8 cellular contexts compared by ENCODE assay signal in the genomic region with DNA sequence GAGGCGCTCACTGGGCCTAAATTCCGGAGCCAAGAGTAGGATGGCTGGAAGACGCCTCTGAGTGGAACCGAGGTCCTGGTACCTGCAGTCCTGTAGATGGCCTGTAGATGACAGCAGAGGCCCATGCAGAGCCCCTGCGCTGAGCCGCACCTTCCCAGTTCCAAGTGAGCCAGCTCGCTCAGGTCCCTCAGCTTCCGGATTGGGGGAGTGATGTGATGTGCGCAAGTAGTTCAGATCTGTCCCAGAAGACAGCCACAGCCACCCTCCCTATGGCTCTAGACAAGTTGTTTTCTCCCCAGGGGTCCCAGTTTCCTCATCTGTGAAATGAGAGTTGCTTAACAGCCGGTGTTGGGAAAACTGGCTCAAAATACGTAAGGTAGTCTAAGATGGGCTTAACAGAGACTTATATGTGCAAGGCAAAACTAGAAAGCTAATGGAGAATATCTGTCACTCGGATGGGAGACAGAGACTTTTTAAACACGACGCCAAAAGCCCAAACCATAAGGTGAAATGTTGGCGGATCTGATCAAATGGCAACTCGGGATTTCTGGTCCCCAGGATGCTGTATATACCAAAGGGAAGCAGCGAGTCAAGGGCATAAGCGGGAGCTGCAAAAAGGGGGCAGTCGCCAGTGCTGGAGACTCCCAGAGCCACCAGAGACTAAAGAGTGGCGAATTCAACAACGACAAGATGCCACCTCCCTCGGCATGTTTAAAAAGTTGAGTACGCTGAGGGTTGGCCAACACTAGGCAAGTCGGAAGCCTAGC. TPM values are rescaled to one million over a fixed set of nuclear protein-coding genes. Genes with fewer than 3 reads are reported as not detected.
DNase-seq lines count a peak whose midpoint lies in the region; TF ChIP-seq lines count a peak whose summit lies in the region.

No MANE protein-coding gene starts in this region.

- in situ Hi-C loops in HAP-1 (cut with MboI; ENCODE audit: low sequenced_read_pairs): loop anchor here (5.0 kb wide), 1 partner anchor 756 kb away; no protein-coding TSS in a partner anchor

- H3K27me3 ChIP-seq in DOHH2 (ENCODE audit: control insufficient read depth, low read length) (peaks cover 32% of the 10 kb centered on the region), HAP-1 (ENCODE audit: low read depth) (no peaks in the 10 kb centered on the region), cardiac muscle cell (no peaks in the 10 kb centered on the region), ovary (no peaks in the 10 kb centered on the region)

- H3K4me2 ChIP-seq in DOHH2 (ENCODE audit: low read length): peak overlapping the region; percentile 99

- no peaks in the 10 kb centered on the region for H3K36me3 ChIP-seq in DOHH2 (ENCODE audit: control insufficient read depth, low read length)
- peaks cover 11% of the 10 kb centered on the region for H3K36me3 ChIP-seq in HAP-1 (replicated peaks)
- no peaks in the 10 kb centered on the region for H3K36me3 ChIP-seq in cardiac muscle cell
- H3K36me3 ChIP-seq in ovary: no peaks in the 10 kb centered on the region

- peaks cover 13% of the 10 kb centered on the region for H3F3A ChIP-seq in DOHH2 (ENCODE audit: control insufficient read depth, insufficient read depth)

- TF ChIP-seq CTCF in DOHH2 (IDR thresholded peaks at IDR 0.05; ENCODE audit: low read depth, low read length, poor library complexity, severe bottlenecking) (peak; percentile 95), cardiac muscle cell (IDR thresholded peaks at IDR 0.05; ENCODE audit: low read depth, low read length) (peak; percentile 100), ovary (IDR thresholded peaks at IDR 0.05) (peak; percentile 94 to 99 (median 95)), type B pancreatic cell (conservative IDR thresholded peaks at IDR 0.05) (peak; percentile 98)

- no peak for TF ChIP-seq EP300 in ovary (IDR thresholded peaks at IDR 0.05)

- H3K4me3 ChIP-seq in DOHH2 (ENCODE audit: low read length): peak overlapping the region; percentile 78
- H3K4me3 ChIP-seq in HAP-1: peak overlapping the region; percentile 90
- H3K4me3 ChIP-seq in cardiac muscle cell: peak overlapping the region; percentile 81
- peak overlapping the region; percentile 54 for H3K4me3 ChIP-seq in ovary

- intact Hi-C loops in ovary (cut with DNase I): loop anchor here in 3 of 4 donors (5.0 to 10.0 kb wide), 6 partner anchors 111 to 1329 kb away; partner anchors contain the start of genes MANF (in 2 of the 3), CACNA2D2 (in 1 of the 3), PARP3 (in 1 of the 3) and RBM15B (in 1 of the 3)

- peaks cover 6% of the 10 kb centered on the region for H3K36me3 Mint-ChIP-seq in type B pancreatic cell

- H3K27ac Mint-ChIP-seq in type B pancreatic cell: peak overlapping the region; percentile 92

- H3K9me3 Mint-ChIP-seq in type B pancreatic cell: no peaks in the 10 kb centered on the region

- H3K79me2 ChIP-seq in DOHH2 (ENCODE audit: control insufficient read depth, low read length): peaks cover 6% of the 10 kb centered on the region; the same call in 1 of the 2 replicates

- no peak for TF ChIP-seq POLR2A in ovary (IDR thresholded peaks at IDR 0.05)

- H3K4me3 Mint-ChIP-seq in type B pancreatic cell: peak overlapping the region; percentile 87

- H3K27me3 Mint-ChIP-seq in type B pancreatic cell: peaks cover 15% of the 10 kb centered on the region

- H3K4me1 ChIP-seq in DOHH2 (ENCODE audit: control insufficient read depth, low read length) (peaks cover 34% of the 10 kb centered on the region), HAP-1 (peaks cover 18% of the 10 kb centered on the region), cardiac muscle cell (ENCODE audit: low read depth) (peaks cover 15% of the 10 kb centered on the region), ovary (ENCODE audit: insufficient read depth) (peaks cover 11% of the 10 kb centered on the region)

- H4K20me1 ChIP-seq in DOHH2 (ENCODE audit: control insufficient read depth, insufficient read depth, low read depth, low read length): peaks cover 9% of the 10 kb centered on the region; the same call in 1 of the 2 replicates

- H3K27ac ChIP-seq in DOHH2 (ENCODE audit: low read depth, low read length) (no peak overlapping the region), cardiac muscle cell (no peak overlapping the region), ovary (peak overlapping the region; percentile 50 to 85)

- H3K9me3 ChIP-seq in DOHH2 (ENCODE audit: control insufficient read depth, insufficient read depth, low read length) (no peaks in the 10 kb centered on the region), HAP-1 (no peaks in the 10 kb centered on the region), cardiac muscle cell (ENCODE audit: low read depth) (no peaks in the 10 kb centered on the region), ovary (no peaks in the 10 kb centered on the region)

- H3K4me1 Mint-ChIP-seq in type B pancreatic cell (ENCODE audit: unreplicated experiment): peaks cover 36% of the 10 kb centered on the region

- no peaks in the 10 kb centered on the region for H3K9me2 ChIP-seq in DOHH2 (replicated peaks; ENCODE audit: control insufficient read depth, low read length)

- DNase-seq in HAP-1 (ENCODE audit: low spot score in 2 of 2) (peak; percentile 89 to 92), NCI-H1105 (lab: John Stamatoyannopoulos, UW) (peak; percentile 58), SW 1271 (lab: John Stamatoyannopoulos, UW) (peak; percentile 34 to 70), cardiac muscle cell (ENCODE audit: low read depth in 1 of 2, low spot score in 1 of 2) (peak; percentile 87 to 91), ovary (peak; percentile 79 to 89 (median 86)), type B pancreatic cell (ENCODE audit: extremely low spot score, unreplicated experiment) (peak; percentile 89)
- DNase-seq in activated naive CD8-positive, alpha-beta T cell treated with anti-CD3 and anti-CD28 coated beads, Interleukin-2, amount 50 U/mL, for 16 hours (ENCODE audit: low read depth, low spot score): peak; percentile 71

- 0 to 1% (median 0%) methylated on average over 24 of the region's 24 CpGs for WGBS in ovary, 3 donors

RNA-seq across cellular contexts. Expression of gene MAPKAPK3, which starts 0.8 kb away (rescaled TPM):
- total RNA-seq in cardiac muscle cell: 88.2 and 94.7 TPM in 2 replicates
- polyA plus RNA-seq in cardiac muscle cell: 77.3 and 94.2 TPM in 2 replicates
- 10 to 100 TPM; 16.9 to 34.6 (median 29.3) TPM for total RNA-seq in ovary
- 10 to 100 TPM; 15.8 to 44.7 TPM for polyA plus RNA-seq in ovary
- total RNA-seq in type B pancreatic cell (ENCODE audit: low replicate concordance): 40.3 and 47.0 TPM in 2 replicates

RNA-seq across cellular contexts. Expression of gene CISH, which starts 4.6 kb away (rescaled TPM):
- total RNA-seq in cardiac muscle cell (6.9 and 8.2 TPM in 2 replicates), ovary (10 to 100 TPM in 6 of 7 donors, 1 to 10 TPM in 1; 6.2 to 28.0 (median 24.7) TPM), type B pancreatic cell (ENCODE audit: low replicate concordance) (4.1 and 7.0 TPM in 2 replicates)
- polyA plus RNA-seq in cardiac muscle cell (6.4 and 11.7 TPM in 2 replicates), ovary (10 to 100 TPM in 1 of 2 donors, 1 to 10 TPM in 1; 6.5 to 21.9 TPM)

RNA-seq across cellular contexts. Expression of gene HEMK1, which starts 46.9 kb away (rescaled TPM):
- 13.8 and 23.3 TPM in 2 replicates for total RNA-seq in cardiac muscle cell
- polyA plus RNA-seq in cardiac muscle cell: 33.9 and 37.4 TPM in 2 replicates
- total RNA-seq in ovary: 10 to 100 TPM in 5 of 7 donors, 1 to 10 TPM in 2; 6.8 to 35.3 (median 24.7) TPM
- 10 to 100 TPM in 1 of 2 donors, 1 to 10 TPM in 1; 7.7 to 17.3 TPM for polyA plus RNA-seq in ovary
- 20.2 and 29.9 TPM in 2 replicates for total RNA-seq in type B pancreatic cell (ENCODE audit: low replicate concordance)

RNA-seq across cellular contexts. Expression of gene C3orf18, which starts 48.6 kb away (rescaled TPM):
- total RNA-seq in cardiac muscle cell: 34.1 and 39.4 TPM in 2 replicates
- 33.6 and 37.0 TPM in 2 replicates for polyA plus RNA-seq in cardiac muscle cell
- total RNA-seq in ovary: 10 to 100 TPM; 10.7 to 24.1 (median 17.7) TPM
- 10 to 100 TPM; 13.0 to 17.5 TPM for polyA plus RNA-seq in ovary
- total RNA-seq in type B pancreatic cell (ENCODE audit: low replicate concordance): 1.9 and 11.9 TPM in 2 replicates

RNA-seq across cellular contexts. Expression of gene DOCK3, which starts 58.5 kb away (rescaled TPM):
- total RNA-seq in cardiac muscle cell (0.42 and 1.3 TPM in 2 replicates), ovary (under 1 TPM in 6 of 7 donors, not detected in 1; 0.17 to 0.71 (median 0.27) TPM), type B pancreatic cell (ENCODE audit: low replicate concordance) (5.9 and 15.4 TPM in 2 replicates)
- polyA plus RNA-seq in cardiac muscle cell (0.56 and 0.94 TPM in 2 replicates), ovary (under 1 TPM; 0.04 to 0.67 TPM)

Comparison
In these comparisons a context has a peak if more than half of its experiments do, and no peak if none do; other contexts are left out.
1. H3K27ac ChIP-seq: peak in ovary (2 of 2); none in DOHH2 (single experiment) and cardiac muscle cell (single experiment).
2. Peak in every context shown above with its lines, with median percentiles within 50 percentile points of each other: H3K4me3 ChIP-seq, CTCF ChIP-seq and DNase-seq.